8 cellular contexts compared by ENCODE assay signal in genomic region chr1:237386362-237387143, GRCh38.
DNase-seq lines count a peak whose midpoint lies in the region; ATAC-seq and TF ChIP-seq lines count a peak whose summit lies in the region.

No MANE protein-coding gene starts in this region.

- TF ChIP-seq POLR2A in breast epithelium (IDR thresholded peaks at IDR 0.05) = no peak

- DNase-seq in MCF 10A (ENCODE audit: unreplicated experiment) (peak; percentile 54), breast epithelium (ENCODE audit: low spot score in 2 of 2) (no peak), NCI-H128 (lab: John Stamatoyannopoulos, UW; ENCODE audit: unreplicated experiment) (peak; percentile 1), cardiac fibroblast (ENCODE audit: low read depth in 2 of 2) (peak; percentile 50 to 62)
- no peak for DNase-seq in activated T-cell treated with anti-CD3 and anti-CD28 coated beads, Interleukin-2, amount 50 U/mL, for 72 hours

- BruUV-seq in MCF 10A (replicated peaks; lab: Mats Ljungman, UMichigan) = no TSS peak

- peak; percentile 81 for TF ChIP-seq RAD21 in neural cell (conservative IDR thresholded peaks at IDR 0.05)

- no peaks in the 10 kb centered on the region for H3K36me3 ChIP-seq in breast epithelium
- no peaks in the 10 kb centered on the region for H3K36me3 ChIP-seq in neural cell (ENCODE audit: insufficient read depth, low read length)

- H3K9me3 Mint-ChIP-seq in MCF 10A (ENCODE audit: unreplicated experiment) = no peaks in the 10 kb centered on the region
- H3K9me3 Mint-ChIP-seq in activated T-cell treated with anti-CD3 and anti-CD28 coated beads, Interleukin-2, amount 50 U/mL, for 72 hours = no peaks in the 10 kb centered on the region

- TF ChIP-seq CTCF in MCF 10A (IDR thresholded peaks at IDR 0.05; ENCODE audit: unreplicated experiment) (peak; percentile 99), breast epithelium (IDR thresholded peaks at IDR 0.05) (peak in 1 of 3 donors; percentile 56), cardiac fibroblast (IDR thresholded peaks at IDR 0.05; ENCODE audit: low read depth, low read length) (peak; percentile 66), neural cell (IDR thresholded peaks at IDR 0.05; ENCODE audit: poor library complexity, severe bottlenecking) (peak; percentile 75)

- H3K4me3 Mint-ChIP-seq in MCF 10A (ENCODE audit: unreplicated experiment) = no peak overlapping the region
- H3K4me3 Mint-ChIP-seq in activated T-cell treated with anti-CD3 and anti-CD28 coated beads, Interleukin-2, amount 50 U/mL, for 72 hours = no peak overlapping the region

- H3K79me2 ChIP-seq in neural cell (replicated peaks; ENCODE audit: insufficient read depth, low read length) = no peaks in the 10 kb centered on the region

- H3F3A ChIP-seq in neural cell (ENCODE audit: insufficient read depth, low read length, poor library complexity, severe bottlenecking) = no peaks in the 10 kb centered on the region

- no peak overlapping the region for H3K9ac ChIP-seq in neural cell (ENCODE audit: low read length)

- H3K27me3 Mint-ChIP-seq in MCF 10A (ENCODE audit: insufficient read depth, unreplicated experiment) = peaks cover 16% of the 10 kb centered on the region
- H3K27me3 Mint-ChIP-seq in activated T-cell treated with anti-CD3 and anti-CD28 coated beads, Interleukin-2, amount 50 U/mL, for 72 hours (ENCODE audit: low read depth) = peaks cover 11% of the 10 kb centered on the region

- H4K20me1 ChIP-seq in neural cell (ENCODE audit: insufficient read depth) = no peaks in the 10 kb centered on the region

- H3K27ac ChIP-seq in breast epithelium (no peak overlapping the region), neural cell (ENCODE audit: low read length) (no peak overlapping the region)

- no peak for TF ChIP-seq EP300 in neural cell (conservative IDR thresholded peaks at IDR 0.05; ENCODE audit: poor library complexity, severe bottlenecking)

- H3K4me3 ChIP-seq in breast epithelium (no peak overlapping the region), cardiac fibroblast (replicated peaks in 1 of 2; ENCODE audit: low read depth in 2 of 2, low read length in 2 of 2) (no peak overlapping the region), neural cell (ENCODE audit: low read length) (no peak overlapping the region)

- H3K27ac Mint-ChIP-seq in MCF 10A (ENCODE audit: low read depth, unreplicated experiment) = no peak overlapping the region
- H3K27ac Mint-ChIP-seq in activated T-cell treated with anti-CD3 and anti-CD28 coated beads, Interleukin-2, amount 50 U/mL, for 72 hours = no peak overlapping the region

- H3K4me1 Mint-ChIP-seq in MCF 10A (ENCODE audit: insufficient read depth, unreplicated experiment) = peaks cover 6% of the 10 kb centered on the region
- H3K4me1 Mint-ChIP-seq in activated T-cell treated with anti-CD3 and anti-CD28 coated beads, Interleukin-2, amount 50 U/mL, for 72 hours (ENCODE audit: low read depth) = no peaks in the 10 kb centered on the region

- H3K4me1 ChIP-seq in breast epithelium = no peaks in the 10 kb centered on the region

- POLR2A ChIA-PET in MCF 10A (lab: Yijun Ruan, JAX) = interaction anchor here (1.0 to 1.3 kb wide), 4 partner anchors 34 to 782 kb away, joined by 3 to 8 read pairs (median 3); partner anchors contain the start of gene HEATR1

- H2AFZ ChIP-seq in neural cell (ENCODE audit: low read depth, low read length) = no peak overlapping the region

- H3K9me3 ChIP-seq in breast epithelium (no peaks in the 10 kb centered on the region), neural cell (ENCODE audit: low read length) (peaks cover 4% of the 10 kb centered on the region)

- H3K36me3 Mint-ChIP-seq in MCF 10A (ENCODE audit: insufficient read depth, unreplicated experiment) = no peaks in the 10 kb centered on the region
- H3K36me3 Mint-ChIP-seq in activated T-cell treated with anti-CD3 and anti-CD28 coated beads, Interleukin-2, amount 50 U/mL, for 72 hours (ENCODE audit: insufficient read depth in 2 of 2) = no peaks in the 10 kb centered on the region

- CTCF ChIA-PET in MCF 10A (lab: Yijun Ruan, JAX) = interaction anchor here (0.6 to 6.6 kb wide), 98 partner anchors 9 to 1281 kb away, joined by 3 to 61 read pairs (median 5); partner anchors contain the start of genes HEATR1 and MTR

- H3K27me3 ChIP-seq in breast epithelium (peaks cover 0 to 5% of the 10 kb centered on the region in 2 donors), neural cell (ENCODE audit: insufficient read depth, low read depth, low read length) (no peaks in the 10 kb centered on the region)

- ATAC-seq in activated T-cell treated with anti-CD3 and anti-CD28 coated beads, Interleukin-2, amount 50 U/mL, for 72 hours (replicated peaks in 1 of 2) = no peak
- ATAC-seq in HG02642 (IDR thresholded peaks at IDR 0.05; ENCODE audit: poor library complexity, unreplicated experiment) = no peak
- no peak for ATAC-seq in GM21447 (IDR thresholded peaks at IDR 0.05; ENCODE audit: unreplicated experiment)

- H3K9me2 ChIP-seq in neural cell (ENCODE audit: insufficient read depth, low read length) = no peaks in the 10 kb centered on the region

- intact Hi-C loops in MCF 10A (cut with micrococcal nuclease) (loop anchor here (1.0 to 10.0 kb wide), 10 partner anchors 176 to 1284 kb away; no protein-coding TSS in a partner anchor), breast epithelium (cut with DNase I; ENCODE audit: low total_unique reads) (no loop called here)

- H3K4me2 ChIP-seq in neural cell (ENCODE audit: low read length) = no peak overlapping the region

TF ChIP-seq in neural cell, 6 proteins besides CTCF, POLR2A, EP300 and RAD21:
- no peak for TF ChIP-seq MXI1 (conservative IDR thresholded peaks at IDR 0.05; ENCODE audit: poor library complexity, severe bottlenecking)
- TF ChIP-seq SMC3 (conservative IDR thresholded peaks at IDR 0.05; ENCODE audit: poor library complexity) = peak; percentile 76

Comparison
In these comparisons a context has a peak if more than half of its experiments do, and no peak if none do; other contexts are left out.
1. DNase-seq: peak in MCF 10A (single experiment), NCI-H128 (single experiment) and cardiac fibroblast (2 of 2); none in breast epithelium (0 of 2) and activated T-cell treated with anti-CD3 and anti-CD28 coated beads, Interleukin-2, amount 50 U/mL, for 72 hours (0 of 2).